ENCODE assay signal across 1 cellular context in the genomic region with DNA sequence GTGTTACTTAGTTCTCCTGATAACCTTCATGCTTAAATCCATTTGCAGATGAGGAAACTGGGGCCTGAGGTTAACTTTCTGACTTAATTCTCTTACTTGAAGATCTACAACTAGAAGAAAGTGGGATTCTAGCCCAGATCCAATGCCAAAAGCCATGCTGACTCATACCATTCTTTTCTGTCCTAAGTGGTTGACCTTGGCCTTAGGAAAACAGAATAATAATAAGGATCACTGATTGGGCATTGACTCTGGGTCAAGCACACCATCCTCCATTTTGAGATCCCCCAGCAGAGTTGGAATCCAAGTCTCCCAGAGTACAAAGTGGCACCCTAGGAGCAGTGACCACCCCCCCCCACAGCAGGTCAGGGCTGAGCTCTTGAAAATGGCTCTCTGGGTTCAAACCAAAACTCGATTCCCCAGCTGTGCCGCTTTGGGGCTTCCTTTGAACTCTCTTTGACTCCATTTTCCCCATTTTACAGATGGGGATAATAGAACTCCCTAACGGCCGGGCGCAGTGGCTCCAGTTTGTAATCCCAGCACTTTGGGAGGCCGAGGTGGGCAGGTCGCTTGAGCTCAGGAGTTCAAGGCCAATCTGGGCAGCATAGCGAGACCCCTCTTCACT.
A peak's percentile ranks its signal among the peaks of the same experiment; 100 is the strongest.
TF ChIP-seq lines count a peak whose summit lies in the region.

No MANE protein-coding gene starts in this region.

TF ChIP-seq in HepG2, 621 proteins besides CTCF, POLR2A, EP300 and RAD21 (continued from another document and continues in another):
- TF ChIP-seq, protein P1, sequence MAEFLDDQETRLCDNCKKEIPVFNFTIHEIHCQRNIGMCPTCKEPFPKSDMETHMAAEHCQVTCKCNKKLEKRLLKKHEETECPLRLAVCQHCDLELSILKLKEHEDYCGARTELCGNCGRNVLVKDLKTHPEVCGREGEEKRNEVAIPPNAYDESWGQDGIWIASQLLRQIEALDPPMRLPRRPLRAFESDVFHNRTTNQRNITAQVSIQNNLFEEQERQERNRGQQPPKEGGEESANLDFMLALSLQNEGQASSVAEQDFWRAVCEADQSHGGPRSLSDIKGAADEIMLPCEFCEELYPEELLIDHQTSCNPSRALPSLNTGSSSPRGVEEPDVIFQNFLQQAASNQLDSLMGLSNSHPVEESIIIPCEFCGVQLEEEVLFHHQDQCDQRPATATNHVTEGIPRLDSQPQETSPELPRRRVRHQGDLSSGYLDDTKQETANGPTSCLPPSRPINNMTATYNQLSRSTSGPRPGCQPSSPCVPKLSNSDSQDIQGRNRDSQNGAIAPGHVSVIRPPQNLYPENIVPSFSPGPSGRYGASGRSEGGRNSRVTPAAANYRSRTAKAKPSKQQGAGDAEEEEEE (CRISPR knock-in tag; IDR thresholded peaks at IDR 0.05; ENCODE audit: borderline replicate concordance) = no peak
- no peak for TF ChIP-seq ZNF432 (CRISPR knock-in tag; IDR thresholded peaks at IDR 0.05; ENCODE audit: borderline replicate concordance)
- no peak for TF ChIP-seq ZNF446 (CRISPR knock-in tag; IDR thresholded peaks at IDR 0.05)
- TF ChIP-seq, protein P2, sequence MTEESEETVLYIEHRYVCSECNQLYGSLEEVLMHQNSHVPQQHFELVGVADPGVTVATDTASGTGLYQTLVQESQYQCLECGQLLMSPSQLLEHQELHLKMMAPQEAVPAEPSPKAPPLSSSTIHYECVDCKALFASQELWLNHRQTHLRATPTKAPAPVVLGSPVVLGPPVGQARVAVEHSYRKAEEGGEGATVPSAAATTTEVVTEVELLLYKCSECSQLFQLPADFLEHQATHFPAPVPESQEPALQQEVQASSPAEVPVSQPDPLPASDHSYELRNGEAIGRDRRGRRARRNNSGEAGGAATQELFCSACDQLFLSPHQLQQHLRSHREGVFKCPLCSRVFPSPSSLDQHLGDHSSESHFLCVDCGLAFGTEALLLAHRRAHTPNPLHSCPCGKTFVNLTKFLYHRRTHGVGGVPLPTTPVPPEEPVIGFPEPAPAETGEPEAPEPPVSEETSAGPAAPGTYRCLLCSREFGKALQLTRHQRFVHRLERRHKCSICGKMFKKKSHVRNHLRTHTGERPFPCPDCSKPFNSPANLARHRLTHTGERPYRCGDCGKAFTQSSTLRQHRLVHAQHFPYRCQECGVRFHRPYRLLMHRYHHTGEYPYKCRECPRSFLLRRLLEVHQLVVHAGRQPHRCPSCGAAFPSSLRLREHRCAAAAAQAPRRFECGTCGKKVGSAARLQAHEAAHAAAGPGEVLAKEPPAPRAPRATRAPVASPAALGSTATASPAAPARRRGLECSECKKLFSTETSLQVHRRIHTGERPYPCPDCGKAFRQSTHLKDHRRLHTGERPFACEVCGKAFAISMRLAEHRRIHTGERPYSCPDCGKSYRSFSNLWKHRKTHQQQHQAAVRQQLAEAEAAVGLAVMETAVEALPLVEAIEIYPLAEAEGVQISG (CRISPR knock-in tag; IDR thresholded peaks at IDR 0.05) = no peak
- no peak for TF ChIP-seq SIN3B (IDR thresholded peaks at IDR 0.05; ENCODE audit: low read length)
- no peak for TF ChIP-seq ZNF460 (CRISPR knock-in tag; IDR thresholded peaks at IDR 0.05; ENCODE audit: borderline replicate concordance)
- TF ChIP-seq, protein P3, sequence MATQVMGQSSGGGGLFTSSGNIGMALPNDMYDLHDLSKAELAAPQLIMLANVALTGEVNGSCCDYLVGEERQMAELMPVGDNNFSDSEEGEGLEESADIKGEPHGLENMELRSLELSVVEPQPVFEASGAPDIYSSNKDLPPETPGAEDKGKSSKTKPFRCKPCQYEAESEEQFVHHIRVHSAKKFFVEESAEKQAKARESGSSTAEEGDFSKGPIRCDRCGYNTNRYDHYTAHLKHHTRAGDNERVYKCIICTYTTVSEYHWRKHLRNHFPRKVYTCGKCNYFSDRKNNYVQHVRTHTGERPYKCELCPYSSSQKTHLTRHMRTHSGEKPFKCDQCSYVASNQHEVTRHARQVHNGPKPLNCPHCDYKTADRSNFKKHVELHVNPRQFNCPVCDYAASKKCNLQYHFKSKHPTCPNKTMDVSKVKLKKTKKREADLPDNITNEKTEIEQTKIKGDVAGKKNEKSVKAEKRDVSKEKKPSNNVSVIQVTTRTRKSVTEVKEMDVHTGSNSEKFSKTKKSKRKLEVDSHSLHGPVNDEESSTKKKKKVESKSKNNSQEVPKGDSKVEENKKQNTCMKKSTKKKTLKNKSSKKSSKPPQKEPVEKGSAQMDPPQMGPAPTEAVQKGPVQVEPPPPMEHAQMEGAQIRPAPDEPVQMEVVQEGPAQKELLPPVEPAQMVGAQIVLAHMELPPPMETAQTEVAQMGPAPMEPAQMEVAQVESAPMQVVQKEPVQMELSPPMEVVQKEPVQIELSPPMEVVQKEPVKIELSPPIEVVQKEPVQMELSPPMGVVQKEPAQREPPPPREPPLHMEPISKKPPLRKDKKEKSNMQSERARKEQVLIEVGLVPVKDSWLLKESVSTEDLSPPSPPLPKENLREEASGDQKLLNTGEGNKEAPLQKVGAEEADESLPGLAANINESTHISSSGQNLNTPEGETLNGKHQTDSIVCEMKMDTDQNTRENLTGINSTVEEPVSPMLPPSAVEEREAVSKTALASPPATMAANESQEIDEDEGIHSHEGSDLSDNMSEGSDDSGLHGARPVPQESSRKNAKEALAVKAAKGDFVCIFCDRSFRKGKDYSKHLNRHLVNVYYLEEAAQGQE (IDR thresholded peaks at IDR 0.05; ENCODE audit: borderline replicate concordance in 1 of 2, low read depth in 1 of 2, low read length in 2 of 2) = no peak
- no peak for TF ChIP-seq ZNF451 (CRISPR knock-in tag; IDR thresholded peaks at IDR 0.05)
- TF ChIP-seq RBM39 (IDR thresholded peaks at IDR 0.05; ENCODE audit: low read depth, low read length, poor library complexity, severe bottlenecking) = no peak
- no peak for TF ChIP-seq JUNB (CRISPR knock-in tag; IDR thresholded peaks at IDR 0.05; ENCODE audit: borderline replicate concordance)
- no peak for TF ChIP-seq CENPX (CRISPR knock-in tag; IDR thresholded peaks at IDR 0.05)
- no peak for TF ChIP-seq ZNF543 (CRISPR knock-in tag; IDR thresholded peaks at IDR 0.05)
- no peak for TF ChIP-seq ZNF326 (CRISPR knock-in tag; IDR thresholded peaks at IDR 0.05; ENCODE audit: borderline replicate concordance)
- TF ChIP-seq PRPF4 (IDR thresholded peaks at IDR 0.05; ENCODE audit: low read depth, low read length, poor library complexity, severe bottlenecking) = no peak
- TF ChIP-seq ZEB1 (IDR thresholded peaks at IDR 0.05; ENCODE audit: insufficient replicate concordance, low read depth) = no peak
- TF ChIP-seq, protein P4, sequence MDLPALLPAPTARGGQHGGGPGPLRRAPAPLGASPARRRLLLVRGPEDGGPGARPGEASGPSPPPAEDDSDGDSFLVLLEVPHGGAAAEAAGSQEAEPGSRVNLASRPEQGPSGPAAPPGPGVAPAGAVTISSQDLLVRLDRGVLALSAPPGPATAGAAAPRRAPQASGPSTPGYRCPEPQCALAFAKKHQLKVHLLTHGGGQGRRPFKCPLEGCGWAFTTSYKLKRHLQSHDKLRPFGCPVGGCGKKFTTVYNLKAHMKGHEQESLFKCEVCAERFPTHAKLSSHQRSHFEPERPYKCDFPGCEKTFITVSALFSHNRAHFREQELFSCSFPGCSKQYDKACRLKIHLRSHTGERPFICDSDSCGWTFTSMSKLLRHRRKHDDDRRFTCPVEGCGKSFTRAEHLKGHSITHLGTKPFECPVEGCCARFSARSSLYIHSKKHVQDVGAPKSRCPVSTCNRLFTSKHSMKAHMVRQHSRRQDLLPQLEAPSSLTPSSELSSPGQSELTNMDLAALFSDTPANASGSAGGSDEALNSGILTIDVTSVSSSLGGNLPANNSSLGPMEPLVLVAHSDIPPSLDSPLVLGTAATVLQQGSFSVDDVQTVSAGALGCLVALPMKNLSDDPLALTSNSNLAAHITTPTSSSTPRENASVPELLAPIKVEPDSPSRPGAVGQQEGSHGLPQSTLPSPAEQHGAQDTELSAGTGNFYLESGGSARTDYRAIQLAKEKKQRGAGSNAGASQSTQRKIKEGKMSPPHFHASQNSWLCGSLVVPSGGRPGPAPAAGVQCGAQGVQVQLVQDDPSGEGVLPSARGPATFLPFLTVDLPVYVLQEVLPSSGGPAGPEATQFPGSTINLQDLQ (CRISPR knock-in tag; IDR thresholded peaks at IDR 0.05) = no peak
- TF ChIP-seq MAF1 (CRISPR knock-in tag; IDR thresholded peaks at IDR 0.05; ENCODE audit: borderline replicate concordance) = no peak
- no peak for TF ChIP-seq ATF7 (IDR thresholded peaks at IDR 0.05)
- no peak for TF ChIP-seq ATF7 (CRISPR knock-in tag; IDR thresholded peaks at IDR 0.05)
- TF ChIP-seq BORCS8-MEF2B (CRISPR knock-in tag; IDR thresholded peaks at IDR 0.05) = no peak
- TF ChIP-seq ZNF850 (CRISPR knock-in tag; conservative IDR thresholded peaks at IDR 0.05) = no peak
- TF ChIP-seq ZNF782 (CRISPR knock-in tag; IDR thresholded peaks at IDR 0.05; ENCODE audit: borderline replicate concordance) = no peak
- TF ChIP-seq, protein P5, sequence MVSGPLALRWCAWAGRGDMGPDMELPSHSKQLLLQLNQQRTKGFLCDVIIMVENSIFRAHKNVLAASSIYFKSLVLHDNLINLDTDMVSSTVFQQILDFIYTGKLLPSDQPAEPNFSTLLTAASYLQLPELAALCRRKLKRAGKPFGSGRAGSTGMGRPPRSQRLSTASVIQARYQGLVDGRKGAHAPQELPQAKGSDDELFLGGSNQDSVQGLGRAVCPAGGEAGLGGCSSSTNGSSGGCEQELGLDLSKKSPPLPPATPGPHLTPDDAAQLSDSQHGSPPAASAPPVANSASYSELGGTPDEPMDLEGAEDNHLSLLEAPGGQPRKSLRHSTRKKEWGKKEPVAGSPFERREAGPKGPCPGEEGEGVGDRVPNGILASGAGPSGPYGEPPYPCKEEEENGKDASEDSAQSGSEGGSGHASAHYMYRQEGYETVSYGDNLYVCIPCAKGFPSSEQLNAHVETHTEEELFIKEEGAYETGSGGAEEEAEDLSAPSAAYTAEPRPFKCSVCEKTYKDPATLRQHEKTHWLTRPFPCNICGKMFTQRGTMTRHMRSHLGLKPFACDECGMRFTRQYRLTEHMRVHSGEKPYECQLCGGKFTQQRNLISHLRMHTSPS (CRISPR knock-in tag; IDR thresholded peaks at IDR 0.05; ENCODE audit: low read depth) = no peak
- TF ChIP-seq, protein P6, sequence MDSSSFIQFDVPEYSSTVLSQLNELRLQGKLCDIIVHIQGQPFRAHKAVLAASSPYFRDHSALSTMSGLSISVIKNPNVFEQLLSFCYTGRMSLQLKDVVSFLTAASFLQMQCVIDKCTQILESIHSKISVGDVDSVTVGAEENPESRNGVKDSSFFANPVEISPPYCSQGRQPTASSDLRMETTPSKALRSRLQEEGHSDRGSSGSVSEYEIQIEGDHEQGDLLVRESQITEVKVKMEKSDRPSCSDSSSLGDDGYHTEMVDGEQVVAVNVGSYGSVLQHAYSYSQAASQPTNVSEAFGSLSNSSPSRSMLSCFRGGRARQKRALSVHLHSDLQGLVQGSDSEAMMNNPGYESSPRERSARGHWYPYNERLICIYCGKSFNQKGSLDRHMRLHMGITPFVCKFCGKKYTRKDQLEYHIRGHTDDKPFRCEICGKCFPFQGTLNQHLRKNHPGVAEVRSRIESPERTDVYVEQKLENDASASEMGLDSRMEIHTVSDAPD (CRISPR knock-in tag; IDR thresholded peaks at IDR 0.05) = 0 out of 2 replicates have a peak, but pooled peaks have one; percentile 52
- TF ChIP-seq ZNF232 (CRISPR knock-in tag; IDR thresholded peaks at IDR 0.05; ENCODE audit: borderline replicate concordance) = no peak
- TF ChIP-seq ZFP36 (IDR thresholded peaks at IDR 0.05; ENCODE audit: borderline replicate concordance, low read depth, low read length, partially characterized antibody) = no peak
- no peak for TF ChIP-seq ZNF225 (CRISPR knock-in tag; IDR thresholded peaks at IDR 0.05)
- TF ChIP-seq ETV6 (CRISPR knock-in tag; conservative IDR thresholded peaks at IDR 0.05) = no peak
- TF ChIP-seq HNRNPLL (IDR thresholded peaks at IDR 0.05; ENCODE audit: low read depth, low read length, poor library complexity, severe bottlenecking) = no peak
- no peak for TF ChIP-seq ZNF703 (CRISPR knock-in tag; IDR thresholded peaks at IDR 0.05; ENCODE audit: borderline replicate concordance)
- no peak for TF ChIP-seq ZNF547 (CRISPR knock-in tag; IDR thresholded peaks at IDR 0.05)
- TF ChIP-seq, protein P7, sequence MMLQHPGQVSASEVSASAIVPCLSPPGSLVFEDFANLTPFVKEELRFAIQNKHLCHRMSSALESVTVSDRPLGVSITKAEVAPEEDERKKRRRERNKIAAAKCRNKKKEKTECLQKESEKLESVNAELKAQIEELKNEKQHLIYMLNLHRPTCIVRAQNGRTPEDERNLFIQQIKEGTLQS (CRISPR knock-in tag; IDR thresholded peaks at IDR 0.05) = 0 out of 2 replicates have a peak, but pooled peaks have one; percentile 13
- TF ChIP-seq SAP130 (CRISPR knock-in tag; IDR thresholded peaks at IDR 0.05; ENCODE audit: low read depth) = no peak
- TF ChIP-seq, protein P8, sequence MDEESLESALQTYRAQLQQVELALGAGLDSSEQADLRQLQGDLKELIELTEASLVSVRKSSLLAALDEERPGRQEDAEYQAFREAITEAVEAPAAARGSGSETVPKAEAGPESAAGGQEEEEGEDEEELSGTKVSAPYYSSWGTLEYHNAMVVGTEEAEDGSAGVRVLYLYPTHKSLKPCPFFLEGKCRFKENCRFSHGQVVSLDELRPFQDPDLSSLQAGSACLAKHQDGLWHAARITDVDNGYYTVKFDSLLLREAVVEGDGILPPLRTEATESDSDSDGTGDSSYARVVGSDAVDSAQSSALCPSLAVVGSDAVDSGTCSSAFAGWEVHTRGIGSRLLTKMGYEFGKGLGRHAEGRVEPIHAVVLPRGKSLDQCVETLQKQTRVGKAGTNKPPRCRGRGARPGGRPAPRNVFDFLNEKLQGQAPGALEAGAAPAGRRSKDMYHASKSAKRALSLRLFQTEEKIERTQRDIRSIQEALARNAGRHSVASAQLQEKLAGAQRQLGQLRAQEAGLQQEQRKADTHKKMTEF (CRISPR knock-in tag; IDR thresholded peaks at IDR 0.05) = no peak
- TF ChIP-seq, protein P9, sequence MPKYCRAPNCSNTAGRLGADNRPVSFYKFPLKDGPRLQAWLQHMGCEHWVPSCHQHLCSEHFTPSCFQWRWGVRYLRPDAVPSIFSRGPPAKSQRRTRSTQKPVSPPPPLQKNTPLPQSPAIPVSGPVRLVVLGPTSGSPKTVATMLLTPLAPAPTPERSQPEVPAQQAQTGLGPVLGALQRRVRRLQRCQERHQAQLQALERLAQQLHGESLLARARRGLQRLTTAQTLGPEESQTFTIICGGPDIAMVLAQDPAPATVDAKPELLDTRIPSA (CRISPR knock-in tag; IDR thresholded peaks at IDR 0.05; ENCODE audit: borderline replicate concordance) = no peak
- no peak for TF ChIP-seq ZNF251 (CRISPR knock-in tag; IDR thresholded peaks at IDR 0.05)
- TF ChIP-seq, protein P10, sequence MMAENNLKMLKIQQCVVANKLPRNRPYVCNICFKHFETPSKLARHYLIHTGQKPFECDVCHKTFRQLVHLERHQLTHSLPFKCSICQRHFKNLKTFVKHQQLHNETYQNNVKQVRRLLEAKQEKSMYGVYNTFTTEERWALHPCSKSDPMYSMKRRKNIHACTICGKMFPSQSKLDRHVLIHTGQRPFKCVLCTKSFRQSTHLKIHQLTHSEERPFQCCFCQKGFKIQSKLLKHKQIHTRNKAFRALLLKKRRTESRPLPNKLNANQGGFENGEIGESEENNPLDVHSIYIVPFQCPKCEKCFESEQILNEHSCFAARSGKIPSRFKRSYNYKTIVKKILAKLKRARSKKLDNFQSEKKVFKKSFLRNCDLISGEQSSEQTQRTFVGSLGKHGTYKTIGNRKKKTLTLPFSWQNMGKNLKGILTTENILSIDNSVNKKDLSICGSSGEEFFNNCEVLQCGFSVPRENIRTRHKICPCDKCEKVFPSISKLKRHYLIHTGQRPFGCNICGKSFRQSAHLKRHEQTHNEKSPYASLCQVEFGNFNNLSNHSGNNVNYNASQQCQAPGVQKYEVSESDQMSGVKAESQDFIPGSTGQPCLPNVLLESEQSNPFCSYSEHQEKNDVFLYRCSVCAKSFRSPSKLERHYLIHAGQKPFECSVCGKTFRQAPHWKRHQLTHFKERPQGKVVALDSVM (CRISPR knock-in tag; IDR thresholded peaks at IDR 0.05) = no peak
- no peak for TF ChIP-seq SUZ12 (IDR thresholded peaks at IDR 0.05; ENCODE audit: low read depth, low read length)
